In the genomic region with DNA sequence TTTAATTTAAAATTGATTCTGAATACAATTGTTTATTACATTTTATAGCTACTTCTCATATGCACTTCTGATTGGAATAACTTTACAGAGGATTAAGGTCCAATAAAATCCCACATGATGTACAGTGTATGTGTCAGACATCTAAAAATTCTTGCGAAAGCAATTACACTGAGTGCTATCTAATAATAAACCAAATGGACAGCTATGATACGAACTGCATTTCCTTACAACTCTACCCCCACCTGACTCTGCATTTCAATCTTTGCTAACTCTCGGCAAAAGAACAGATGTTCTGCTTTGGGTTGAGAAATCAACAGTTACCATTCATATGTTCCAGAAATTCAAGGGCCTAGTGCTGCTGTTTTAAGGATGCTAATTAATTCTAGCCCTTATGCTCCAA, we compare ENCODE assay signal across 25 cellular contexts.
"Had no signal": no experiment of that assay in that cellular context is flagged by ENCODE, and none has a peak within 500 bp of the region (broad histone marks: within the 10 kb centered on the region; RNA-seq: fewer than 3 reads in every experiment).

No MANE protein-coding gene starts in this region.

- ATAC-seq: activated CD8-positive, alpha-beta T cell treated with anti-CD3 and anti-CD28 coated beads, Interleukin-2, amount 10 ng/mL, durations not matched to agents 7 days and 5 days; foreskin keratinocyte; lower lobe of right lung; sciatic nerve; stimulated activated effector memory CD8-positive, alpha-beta T cell treated with anti-CD3 and anti-CD28 coated beads, Interleukin-12 subunit alpha, Interleukin-12 subunit beta, amount 100 ng/mL, for 72 hours had no signal

- H3K36me3 ChIP-seq: brain microvascular endothelial cell, esophagus muscularis mucosa, lower lobe of right lung, stomach had no signal

- H3K4me3 ChIP-seq: esophagus muscularis mucosa, lower lobe of right lung, stomach, testis had no signal

- H3K4me3 Mint-ChIP-seq: activated CD4-positive, alpha-beta T cell treated with anti-CD3 and anti-CD28 coated beads, Interleukin-2, amount 10 ng/mL, durations not matched to agents 24 days and 14 days; activated CD8-positive, alpha-beta T cell treated with anti-CD3 and anti-CD28 coated beads, Interleukin-2, amount 10 ng/mL, durations not matched to agents 7 days and 5 days; activated naive CD8-positive, alpha-beta T cell treated with anti-CD3 and anti-CD28 coated beads, Interleukin-2, amount 10 ng/mL, durations not matched to agents 7 days and 5 days; activated T-cell treated with anti-CD3 and anti-CD28 coated beads, Interleukin-2, amount 50 U/mL, for 24 hours; mesothelial cell of epicardium; nephron progenitor cell; stimulated activated effector memory CD8-positive, alpha-beta T cell treated with anti-CD3 and anti-CD28 coated beads, Interleukin-12 subunit alpha, Interleukin-12 subunit beta, amount 100 ng/mL, for 72 hours; type B pancreatic cell had no signal

- H3K27ac Mint-ChIP-seq: activated CD4-positive, alpha-beta T cell treated with anti-CD3 and anti-CD28 coated beads, Interleukin-2, amount 10 ng/mL, durations not matched to agents 24 days and 14 days; activated CD8-positive, alpha-beta T cell treated with anti-CD3 and anti-CD28 coated beads, Interleukin-2, amount 10 ng/mL, durations not matched to agents 7 days and 5 days; activated naive CD8-positive, alpha-beta T cell treated with anti-CD3 and anti-CD28 coated beads, Interleukin-2, amount 10 ng/mL, durations not matched to agents 7 days and 5 days; activated T-cell treated with anti-CD3 and anti-CD28 coated beads, Interleukin-2, amount 50 U/mL, for 24 hours; activated T-helper 2 cell treated with anti-CD3 and anti-CD28 coated beads, Interferon-gamma antibody, Interleukin-2, Interleukin-4, amounts not matched to agents 10 μg/mL and 5 μg/mL and 100 μg/mL, durations not matched to agents 14 hours and 24 hours and 36 hours; mesothelial cell of epicardium; nephron progenitor cell; stimulated activated effector memory CD8-positive, alpha-beta T cell treated with anti-CD3 and anti-CD28 coated beads, Interleukin-12 subunit alpha, Interleukin-12 subunit beta, amount 100 ng/mL, for 72 hours; type B pancreatic cell had no signal

- H3K9me3 ChIP-seq: esophagus muscularis mucosa, lower lobe of right lung, stomach, testis had no signal

- H3K27me3 ChIP-seq: brain microvascular endothelial cell, esophagus muscularis mucosa, stomach, testis had no signal

- H3K9me3 Mint-ChIP-seq: activated CD4-positive, alpha-beta T cell treated with anti-CD3 and anti-CD28 coated beads, Interleukin-2, amount 10 ng/mL, durations not matched to agents 24 days and 14 days; activated naive CD8-positive, alpha-beta T cell treated with anti-CD3 and anti-CD28 coated beads, Interleukin-2, amount 10 ng/mL, durations not matched to agents 7 days and 5 days; activated T-cell treated with anti-CD3 and anti-CD28 coated beads, Interleukin-2, amount 50 U/mL, for 24 hours; activated T-helper 2 cell treated with anti-CD3 and anti-CD28 coated beads, Interferon-gamma antibody, Interleukin-2, Interleukin-4, amounts not matched to agents 10 μg/mL and 5 μg/mL and 100 μg/mL, durations not matched to agents 14 hours and 24 hours and 36 hours; nephron progenitor cell; type B pancreatic cell had no signal

- H3K27ac ChIP-seq: brain microvascular endothelial cell, esophagus muscularis mucosa, foreskin keratinocyte, lower lobe of right lung, stomach, testis had no signal

- H3K36me3 Mint-ChIP-seq: activated naive CD8-positive, alpha-beta T cell treated with anti-CD3 and anti-CD28 coated beads, Interleukin-2, amount 10 ng/mL, durations not matched to agents 7 days and 5 days; mesothelial cell of epicardium; stimulated activated effector memory CD8-positive, alpha-beta T cell treated with anti-CD3 and anti-CD28 coated beads, Interleukin-12 subunit alpha, Interleukin-12 subunit beta, amount 100 ng/mL, for 72 hours; type B pancreatic cell had no signal

- H3K4me1 ChIP-seq: esophagus muscularis mucosa, foreskin keratinocyte, lower lobe of right lung, stomach, testis had no signal

- DNase-seq: activated CD8-positive, alpha-beta T cell treated with anti-CD3 and anti-CD28 coated beads, Interleukin-2, amount 10 ng/mL, durations not matched to agents 7 days and 5 days; activated naive CD4-positive, alpha-beta T cell treated with Interleukin-2 at 50 U/mL for 16 hours; activated naive CD8-positive, alpha-beta T cell treated with anti-CD3 and anti-CD28 coated beads, Interleukin-2, amount 10 ng/mL, durations not matched to agents 7 days and 5 days; activated T-cell treated with anti-CD3 and anti-CD28 coated beads, Interleukin-2, amount 50 U/mL, for 24 hours; brain microvascular endothelial cell; cerebellar nuclear complex; dermis blood vessel endothelial cell; effector memory CD4-positive, alpha-beta T cell; foreskin keratinocyte; glutamatergic neuron; hypothalamus; lower lobe of right lung; nephron progenitor cell; nucleus accumbens; stimulated activated CD4-positive, alpha-beta T cell treated with anti-CD3 and anti-CD28 coated beads, Interleukin-4, amount 100 ng/mL, for 24 hours; stomach; T1000; testis had no signal

- H3K4me1 Mint-ChIP-seq: activated CD4-positive, alpha-beta T cell treated with anti-CD3 and anti-CD28 coated beads, Interleukin-2, amount 10 ng/mL, durations not matched to agents 24 days and 14 days; activated naive CD8-positive, alpha-beta T cell treated with anti-CD3 and anti-CD28 coated beads, Interleukin-2, amount 10 ng/mL, durations not matched to agents 7 days and 5 days; stimulated activated effector memory CD8-positive, alpha-beta T cell treated with anti-CD3 and anti-CD28 coated beads, Interleukin-12 subunit alpha, Interleukin-12 subunit beta, amount 100 ng/mL, for 72 hours had no signal
